ENCODE assay signal across 32 cellular contexts in genomic region chr12:19746471-19746870, GRCh38.
"Had no signal": no experiment of that assay in that cellular context is flagged by ENCODE, and none has a peak within 500 bp of the region (broad histone marks: within the 10 kb centered on the region; RNA-seq: fewer than 3 reads in every experiment).

No MANE protein-coding gene starts in this region.

- DNase-seq: activated CD4-positive, alpha-beta memory T cell treated with anti-CD3 and anti-CD28 coated beads for 36 hours; activated CD4-positive, alpha-beta T cell treated with anti-CD3 and anti-CD28 coated beads for 36 hours; activated CD4-positive, alpha-beta T cell treated with anti-CD3 and anti-CD28 coated beads, Interleukin-2, amount 10 ng/mL, durations not matched to agents 24 days and 14 days; activated CD4-positive, CD25-positive, alpha-beta regulatory T cell; activated CD4-positive, CD25-positive, alpha-beta regulatory T cell treated with anti-CD3 and anti-CD28 coated beads, Interleukin-2, amount 50 U/mL, for 72 hours; activated CD8-positive, alpha-beta memory T cell treated with anti-CD3 and anti-CD28 coated beads, Interleukin-2, amount 10 ng/mL, durations not matched to agents 7 days and 5 days; activated CD8-positive, alpha-beta memory T cell treated with anti-CD3 and anti-CD28 coated beads, Interleukin-2, amount 50 U/mL, for 4 hours; activated CD8-positive, alpha-beta T cell treated with anti-CD3 and anti-CD28 coated beads, Interleukin-2, amount 10 ng/mL, durations not matched to agents 7 days and 5 days; activated effector memory CD4-positive, alpha-beta T cell treated with anti-CD3 and anti-CD28 coated beads, Interleukin-2, amount 50 U/mL, for 16 hours; activated naive CD4-positive, alpha-beta T cell; activated naive CD4-positive, alpha-beta T cell treated with anti-CD3 and anti-CD28 coated beads, Interleukin-2, amount 10 ng/mL, durations not matched to agents 7 days and 5 days; activated naive CD8-positive, alpha-beta T cell treated with anti-CD3 and anti-CD28 coated beads, Interleukin-2, amount 10 ng/mL, durations not matched to agents 7 days and 5 days; activated T-cell treated with anti-CD3 and anti-CD28 coated beads, Interleukin-2, amount 50 U/mL, for 1 hour; activated T-cell treated with anti-CD3 and anti-CD28 coated beads, Interleukin-2, amount 50 U/mL, for 48 hours; central memory CD4-positive, alpha-beta T cell; cerebellar nuclear complex; colonic mucosa; effector CD8-positive, alpha-beta T cell; erythroblast; foreskin keratinocyte; gastrocnemius medialis; glutamatergic neuron; heart left ventricle; T-helper 2 cell had no signal

- H3K36me3 Mint-ChIP-seq: activated CD4-positive, alpha-beta memory T cell treated with anti-CD3 and anti-CD28 coated beads for 36 hours; activated CD8-positive, alpha-beta memory T cell treated with anti-CD3 and anti-CD28 coated beads, Interleukin-2, amount 10 ng/mL, durations not matched to agents 7 days and 5 days; activated naive CD4-positive, alpha-beta T cell treated with anti-CD3 and anti-CD28 coated beads, Interleukin-2, amount 10 ng/mL, durations not matched to agents 7 days and 5 days; activated naive CD4-positive, alpha-beta T cell treated with anti-CD3 and anti-CD28 coated beads, Interleukin-2, amount 50 U/mL, for 72 hours; activated naive CD8-positive, alpha-beta T cell treated with anti-CD3 and anti-CD28 coated beads, Interleukin-2, amount 10 ng/mL, durations not matched to agents 7 days and 5 days; brain had no signal

- H3K27me3 Mint-ChIP-seq: activated CD4-positive, alpha-beta memory T cell treated with anti-CD3 and anti-CD28 coated beads for 36 hours; activated naive CD4-positive, alpha-beta T cell treated with anti-CD3 and anti-CD28 coated beads, Interleukin-2, amount 10 ng/mL, durations not matched to agents 7 days and 5 days; brain had no signal

- H3K4me3 ChIP-seq: ascending aorta, breast epithelium, cardiac muscle cell, colonic mucosa, esophagus muscularis mucosa, gastrocnemius medialis, heart left ventricle had no signal

- H3K4me1 Mint-ChIP-seq: activated CD4-positive, alpha-beta T cell treated with anti-CD3 and anti-CD28 coated beads for 36 hours; activated CD4-positive, alpha-beta T cell treated with anti-CD3 and anti-CD28 coated beads, Interleukin-2, amount 10 ng/mL, durations not matched to agents 24 days and 14 days; activated CD8-positive, alpha-beta memory T cell treated with anti-CD3 and anti-CD28 coated beads, Interleukin-2, amount 10 ng/mL, durations not matched to agents 7 days and 5 days; activated naive CD4-positive, alpha-beta T cell treated with anti-CD3 and anti-CD28 coated beads, Interleukin-2, amount 10 ng/mL, durations not matched to agents 7 days and 5 days; activated naive CD8-positive, alpha-beta T cell treated with anti-CD3 and anti-CD28 coated beads, Interleukin-2, amount 10 ng/mL, durations not matched to agents 7 days and 5 days; brain had no signal

- H3K4me3 Mint-ChIP-seq: activated CD4-positive, alpha-beta memory T cell treated with anti-CD3 and anti-CD28 coated beads for 36 hours; activated CD4-positive, alpha-beta T cell treated with anti-CD3 and anti-CD28 coated beads for 36 hours; activated CD4-positive, alpha-beta T cell treated with anti-CD3 and anti-CD28 coated beads, Interleukin-2, amount 10 ng/mL, durations not matched to agents 24 days and 14 days; activated CD8-positive, alpha-beta memory T cell treated with anti-CD3 and anti-CD28 coated beads, Interleukin-2, amount 10 ng/mL, durations not matched to agents 7 days and 5 days; activated CD8-positive, alpha-beta T cell treated with anti-CD3 and anti-CD28 coated beads, Interleukin-2, amount 10 ng/mL, durations not matched to agents 7 days and 5 days; activated naive CD4-positive, alpha-beta T cell treated with anti-CD3 and anti-CD28 coated beads, Interleukin-2, amount 10 ng/mL, durations not matched to agents 7 days and 5 days; activated naive CD8-positive, alpha-beta T cell treated with anti-CD3 and anti-CD28 coated beads, Interleukin-2, amount 10 ng/mL, durations not matched to agents 7 days and 5 days; activated T-helper 1 cell treated with anti-CD3 and anti-CD28 coated beads, Interleukin-12 subunit alpha, Interleukin-12 subunit beta, Interleukin-2, Interleukin-4 antibody, amounts not matched to agents 30 ng/mL and 10 ng/mL and 1 ng/mL, durations not matched to agents 14 hours and 24 hours and 36 hours; brain had no signal

- H3K27ac Mint-ChIP-seq: activated CD4-positive, alpha-beta memory T cell treated with anti-CD3 and anti-CD28 coated beads for 36 hours; activated CD4-positive, alpha-beta T cell treated with anti-CD3 and anti-CD28 coated beads for 36 hours; activated CD4-positive, alpha-beta T cell treated with anti-CD3 and anti-CD28 coated beads, Interleukin-2, amount 10 ng/mL, durations not matched to agents 24 days and 14 days; activated CD8-positive, alpha-beta memory T cell treated with anti-CD3 and anti-CD28 coated beads, Interleukin-2, amount 10 ng/mL, durations not matched to agents 7 days and 5 days; activated CD8-positive, alpha-beta T cell treated with anti-CD3 and anti-CD28 coated beads, Interleukin-2, amount 10 ng/mL, durations not matched to agents 7 days and 5 days; activated naive CD4-positive, alpha-beta T cell treated with anti-CD3 and anti-CD28 coated beads, Interleukin-2, amount 10 ng/mL, durations not matched to agents 7 days and 5 days; activated naive CD4-positive, alpha-beta T cell treated with anti-CD3 and anti-CD28 coated beads, Interleukin-2, amount 50 U/mL, for 72 hours; activated naive CD8-positive, alpha-beta T cell treated with anti-CD3 and anti-CD28 coated beads, Interleukin-2, amount 10 ng/mL, durations not matched to agents 7 days and 5 days; activated T-helper 1 cell treated with anti-CD3 and anti-CD28 coated beads, Interleukin-12 subunit alpha, Interleukin-12 subunit beta, Interleukin-2, Interleukin-4 antibody, amounts not matched to agents 30 ng/mL and 10 ng/mL and 1 ng/mL, durations not matched to agents 14 hours and 24 hours and 36 hours; activated T-helper 2 cell treated with anti-CD3 and anti-CD28 coated beads, Interferon-gamma antibody, Interleukin-2, Interleukin-4, amounts not matched to agents 10 μg/mL and 5 μg/mL and 100 μg/mL, durations not matched to agents 14 hours and 24 hours and 36 hours; brain had no signal

- H3K9me3 Mint-ChIP-seq: activated naive CD4-positive, alpha-beta T cell treated with anti-CD3 and anti-CD28 coated beads, Interleukin-2, amount 50 U/mL, for 72 hours; activated T-helper 1 cell treated with anti-CD3 and anti-CD28 coated beads, Interleukin-12 subunit alpha, Interleukin-12 subunit beta, Interleukin-2, Interleukin-4 antibody, amounts not matched to agents 30 ng/mL and 10 ng/mL and 1 ng/mL, durations not matched to agents 14 hours and 24 hours and 36 hours had no signal
